ENCODE assay signal across 35 cellular contexts in the genomic region with DNA sequence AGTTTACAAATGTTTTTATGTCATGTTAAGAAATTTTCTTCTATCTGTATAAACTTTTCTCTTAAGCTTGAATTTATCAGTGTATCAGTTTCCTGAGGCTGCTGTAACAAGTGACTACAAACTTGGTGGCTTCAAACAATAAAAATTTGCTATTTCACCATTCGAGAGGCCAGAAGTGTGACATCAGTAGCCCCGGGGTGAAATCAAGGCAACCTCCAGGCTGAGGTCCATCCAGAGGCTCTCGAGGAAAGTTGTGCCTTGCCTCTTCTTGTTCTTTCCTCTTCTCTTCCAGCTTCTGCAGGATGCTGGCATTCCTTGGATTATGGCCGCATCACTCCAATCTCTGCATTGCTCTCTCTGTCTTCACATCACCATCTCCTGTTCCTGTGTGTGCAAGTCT. TPM values are rescaled to one million over a fixed set of nuclear protein-coding genes. Genes with fewer than 3 reads are reported as not detected.
DNase-seq lines count a peak whose midpoint lies in the region; ATAC-seq, FAIRE-seq and TF ChIP-seq lines count a peak whose summit lies in the region.
"Had no signal": no experiment of that assay in that cellular context is flagged by ENCODE, and none has a peak within 500 bp of the region (broad histone marks: within the 10 kb centered on the region; RNA-seq: fewer than 3 reads in every experiment).

No MANE protein-coding gene starts in this region.

- no peak for TF ChIP-seq POLR2A in HepG2 (IDR thresholded peaks at IDR 0.05; ENCODE audit: insufficient read depth in 1 of 2, low read depth in 2 of 2, low read length in 2 of 2)
- no peak for TF ChIP-seq POLR2A in right lobe of liver (IDR thresholded peaks at IDR 0.05)
- TF ChIP-seq POLR2A in K562 (conservative IDR thresholded peaks at IDR 0.05): no peak

- H3K23ac ChIP-seq in trophoblast cell (ENCODE audit: low read length): no peak overlapping the region

- POLR2A ChIA-PET in HepG2 (lab: Yijun Ruan, JAX): no interaction called here
- POLR2A ChIA-PET in K562 (lab: Yijun Ruan, JAX): interaction anchor here (0.6 to 1.7 kb wide), 3 partner anchors 9 to 1166 kb away, joined by 3 to 5 read pairs (median 4); no protein-coding TSS in a partner anchor

- no peak overlapping the region for H4K12ac ChIP-seq in trophoblast cell (ENCODE audit: low read depth, low read length)

- H3K9ac ChIP-seq in HepG2 (ENCODE audit: insufficient read depth, low read depth, low read length) (no peak overlapping the region), K562 (ENCODE audit: insufficient read depth in 1 of 2, low read depth in 2 of 2, low read length in 2 of 2) (no peak overlapping the region), trophoblast cell (ENCODE audit: low read length) (no peak overlapping the region)
- H3K9ac ChIP-seq: BLaER1; BLaER1 treated with 17β-estradiol and CSF1 and Interleukin-3, amounts not matched to agents 10 nM and 100 nM had no signal

- H3K36me3 ChIP-seq in HepG2 (replicated peaks in 1 of 2; ENCODE audit: control insufficient read depth in 1 of 2, insufficient read depth in 2 of 2, low read length in 2 of 2) (no peaks in the 10 kb centered on the region), right lobe of liver (no peaks in the 10 kb centered on the region), K562 (ENCODE audit: control insufficient read depth, insufficient read depth, low read length) (no peaks in the 10 kb centered on the region), trophoblast cell (ENCODE audit: control insufficient read depth in 1 of 2, insufficient read depth in 2 of 2, low read length in 2 of 2) (no peaks in the 10 kb centered on the region)
- H3K36me3 ChIP-seq: BE2C; BLaER1; BLaER1 treated with 17β-estradiol and CSF1 and Interleukin-3, amounts not matched to agents 10 nM and 100 nM had no signal

- CTCF ChIA-PET in HepG2 (lab: Yijun Ruan, JAX; ENCODE audit: low intra/inter-chr PET ratio, low total read pairs) (interaction anchor here (1.2 kb wide), 1 partner anchor 49 kb away, joined by 5 read pairs; no protein-coding TSS in a partner anchor), K562 (lab: Yijun Ruan, JAX; ENCODE audit: low intra/inter-chr PET ratio) (no interaction called here)

- H4K20me1 ChIP-seq in HepG2 (ENCODE audit: insufficient read depth, low read length) (no peaks in the 10 kb centered on the region), K562 (replicated peaks; ENCODE audit: control insufficient read depth, insufficient read depth, low read length) (no peaks in the 10 kb centered on the region)
- H4K20me1 ChIP-seq: BLaER1; BLaER1 treated with 17β-estradiol and CSF1 and Interleukin-3, amounts not matched to agents 10 nM and 100 nM had no signal

- H3K4ac ChIP-seq in trophoblast cell (ENCODE audit: low read depth, low read length): no peak overlapping the region

- 50% methylated on average over 4 of the region's 4 CpGs for WGBS in HepG2 (ENCODE audit: low lambda C conversion rate)
- 90% methylated on average over 3 of the region's 4 CpGs for WGBS in right lobe of liver (ENCODE audit: insufficient coverage, low coverage, low lambda C conversion rate, missing lambda C conversion rate)
- 4% methylated on average over 4 of the region's 4 CpGs for WGBS in K562 (ENCODE audit: insufficient coverage, low coverage, missing lambda C conversion rate)
- WGBS in trophoblast cell (ENCODE audit: extremely low coverage, insufficient coverage, insufficient read length): no CpG with 5 or more reads among the region's 4 CpGs

- no peak overlapping the region for H3K14ac ChIP-seq in trophoblast cell (ENCODE audit: low read length)

- ATAC-seq in HepG2 (no peak), right lobe of liver (no peak), K562 (no peak), GM18520 (IDR thresholded peaks at IDR 0.05; ENCODE audit: unreplicated experiment) (no peak)
- ATAC-seq: A549; CD8-positive, alpha-beta T cell had no signal

- H2AFZ ChIP-seq in HepG2 (ENCODE audit: low read length): no peak overlapping the region
- no peak overlapping the region for H2AFZ ChIP-seq in K562 (ENCODE audit: low read depth, low read length)
- no peak overlapping the region for H2AFZ ChIP-seq in trophoblast cell (ENCODE audit: insufficient read depth, low read length, poor library complexity)

- intact Hi-C loops in HepG2 (cut with micrococcal nuclease; ENCODE audit: unreplicated experiment) (no loop called here), right lobe of liver (cut with DNase I) (loop anchor here in 1 of 2 donors (10.0 kb wide), 1 partner anchor 161 kb away; no protein-coding TSS in a partner anchor), K562 (cut with micrococcal nuclease) (loop anchor here (10.0 kb wide), 1 partner anchor 431 kb away; the partner anchor contains the start of gene OPTN)

- H3K27ac ChIP-seq in HepG2 (ENCODE audit: extremely low read length, insufficient read depth, low read length): no peak overlapping the region
- no peak overlapping the region for H3K27ac ChIP-seq in right lobe of liver
- H3K27ac ChIP-seq in K562 (ENCODE audit: extremely low read depth, low read depth, low read length): no peak overlapping the region
- no peak overlapping the region for H3K27ac ChIP-seq in trophoblast cell (ENCODE audit: low read depth, low read length)
- H3K27ac ChIP-seq: 22Rv1; A549; BLaER1; BLaER1 treated with 17β-estradiol and CSF1 and Interleukin-3, amounts not matched to agents 10 nM and 100 nM; C4-2B had no signal

- BruUV-seq in HepG2 (replicated peaks; lab: Mats Ljungman, UMichigan) (no TSS peak), K562 (replicated peaks; lab: Mats Ljungman, UMichigan) (no TSS peak)

- FAIRE-seq in HepG2 (lab: Jason Lieb, UNC): no peak
- no peak for FAIRE-seq in K562 (lab: Jason Lieb, UNC)
- FAIRE-seq: A204.1, A549, D721Med had no signal

- H3K9me3 ChIP-seq in HepG2 (ENCODE audit: low read length): no peaks in the 10 kb centered on the region
- no peaks in the 10 kb centered on the region for H3K9me3 ChIP-seq in right lobe of liver
- H3K9me3 ChIP-seq in K562 (replicated peaks; ENCODE audit: control insufficient read depth, insufficient read depth, low read depth, low read length): no peaks in the 10 kb centered on the region
- no peaks in the 10 kb centered on the region for H3K9me3 ChIP-seq in trophoblast cell (ENCODE audit: insufficient read depth, low read depth, low read length)
- H3K9me3 ChIP-seq: A549; BE2C; BLaER1; BLaER1 treated with 17β-estradiol and CSF1 and Interleukin-3, amounts not matched to agents 10 nM and 100 nM; Caco-2 had no signal

- no peaks in the 10 kb centered on the region for H3K9me1 ChIP-seq in K562 (ENCODE audit: control insufficient read depth, insufficient read depth, low read length)

- no peak for TF ChIP-seq RAD21 in HepG2 (CRISPR knock-in tag; IDR thresholded peaks at IDR 0.05)
- TF ChIP-seq RAD21 in K562 (CRISPR knock-in tag; conservative IDR thresholded peaks at IDR 0.05 in 1 of 2, IDR thresholded peaks at IDR 0.05 in 1 of 2): no peak

- H4K91ac ChIP-seq in trophoblast cell (ENCODE audit: low read depth, low read length): no peak overlapping the region

- H2BK120ac ChIP-seq in trophoblast cell (ENCODE audit: insufficient read depth, low read length, poor library complexity): no peak overlapping the region

- TF ChIP-seq EP300 in HepG2 (IDR thresholded peaks at IDR 0.05; ENCODE audit: low read depth in 2 of 2, low read length in 2 of 2): no peak
- no peak for TF ChIP-seq EP300 in HepG2 (CRISPR knock-in tag; IDR thresholded peaks at IDR 0.05; ENCODE audit: borderline replicate concordance)
- TF ChIP-seq EP300 in K562 (IDR thresholded peaks at IDR 0.05; ENCODE audit: low read length): no peak

- in situ Hi-C loops in HepG2 (cut with HindIII; ENCODE audit: extremely low pct_ligation_motif_present, low pct_unique_long_range_greater_than_20kb): loop anchor here (10.0 kb wide), 1 partner anchor 121 kb away; no protein-coding TSS in a partner anchor
- in situ Hi-C loops in K562 (cut with MboI): no loop called here

- no peak overlapping the region for H2BK12ac ChIP-seq in trophoblast cell (ENCODE audit: low read length)

- TF ChIP-seq CTCF in HepG2 (CRISPR knock-in tag; IDR thresholded peaks at IDR 0.05): no peak
- TF ChIP-seq CTCF in right lobe of liver (IDR thresholded peaks at IDR 0.05): no peak
- no peak for TF ChIP-seq CTCF in K562 (IDR thresholded peaks at IDR 0.05 in 2 of 3, conservative IDR thresholded peaks at IDR 0.05 in 1 of 3; ENCODE audit: insufficient read depth in 2 of 3, low read depth in 1 of 3, low read length in 3 of 3)

- no peak for DNase-seq in HepG2 (ENCODE audit: low spot score)
- no peak for DNase-seq in right lobe of liver
- DNase-seq in K562 (ENCODE audit: extremely low read depth in 1 of 4, low spot score in 3 of 4): no peak
- DNase-seq in trophoblast cell: peak; percentile 63 to 77
- no peak for DNase-seq in T-helper 1 cell
- DNase-seq: 8988T; ACHN; AML-193; BE2C; C1 segment of cervical spinal cord; Caco-2; Calu3; CD4-positive, alpha-beta memory T cell; CD4-positive, alpha-beta T cell; CD4-positive, CD25-positive, alpha-beta regulatory T cell; CD8-positive, alpha-beta memory T cell; CD8-positive, alpha-beta T cell; COR-L47; DMS 273 treated with DMSO at 0.1 percent for 48 hours; DMS153; DMS53; DMS79; DMS79 treated with DMSO at 0.1 percent for 48 hours; DND-41; EL had no signal

- H3K4me3 ChIP-seq in HepG2 (replicated peaks in 1 of 3; ENCODE audit: insufficient read depth in 1 of 3, low read depth in 2 of 3, low read length in 3 of 3) (no peak overlapping the region), right lobe of liver (no peak overlapping the region), K562 (no peak overlapping the region), trophoblast cell (ENCODE audit: low read depth, low read length) (no peak overlapping the region)
- H3K4me3 ChIP-seq: A549; BLaER1; BLaER1 treated with 17β-estradiol and CSF1 and Interleukin-3, amounts not matched to agents 10 nM and 100 nM had no signal

- H3K4me2 ChIP-seq in HepG2 (ENCODE audit: low read depth, low read length) (no peak overlapping the region), K562 (ENCODE audit: insufficient read depth, low read length) (no peak overlapping the region), trophoblast cell (ENCODE audit: low read length) (no peak overlapping the region)
- H3K4me2 ChIP-seq: A549; BLaER1; BLaER1 treated with 17β-estradiol and CSF1 and Interleukin-3, amounts not matched to agents 10 nM and 100 nM had no signal

- peaks cover 6% of the 10 kb centered on the region for H3K79me1 ChIP-seq in trophoblast cell (ENCODE audit: low read length)

- no peak overlapping the region for H2BK5ac ChIP-seq in trophoblast cell (ENCODE audit: low read depth, low read length, poor library complexity)

- no peak overlapping the region for H2AK5ac ChIP-seq in trophoblast cell (ENCODE audit: low read length)

- H3K4me1 ChIP-seq in HepG2 (ENCODE audit: insufficient read depth, low read length): peaks cover 1% of the 10 kb centered on the region; the same call in 1 of the 2 replicates
- H3K4me1 ChIP-seq in right lobe of liver: no peaks in the 10 kb centered on the region
- no peaks in the 10 kb centered on the region; a peak in 2 of 5 replicates for H3K4me1 ChIP-seq in K562 (replicated peaks in 1 of 2; ENCODE audit: control insufficient read depth in 2 of 2, insufficient read depth in 2 of 2, low read length in 2 of 2)
- H3K4me1 ChIP-seq in trophoblast cell (ENCODE audit: control insufficient read depth in 1 of 2, insufficient read depth in 2 of 2, low read length in 2 of 2): peaks cover 8 to 9% of the 10 kb centered on the region in 2 experiments
- H3K4me1 ChIP-seq: A549; BE2C; BLaER1; BLaER1 treated with 17β-estradiol and CSF1 and Interleukin-3, amounts not matched to agents 10 nM and 100 nM had no signal

- H3K18ac ChIP-seq in trophoblast cell (ENCODE audit: low read length): no peak overlapping the region

- peaks cover 1 to 11% of the 10 kb centered on the region in 2 experiments; a peak in 3 of 5 replicates for H3K27me3 ChIP-seq in HepG2 (ENCODE audit: control insufficient read depth in 1 of 2, insufficient read depth in 2 of 2, low read length in 2 of 2)
- H3K27me3 ChIP-seq in right lobe of liver: no peaks in the 10 kb centered on the region
- peaks cover 7 to 12% of the 10 kb centered on the region in 2 experiments for H3K27me3 ChIP-seq in K562 (ENCODE audit: control insufficient read depth in 2 of 2, insufficient read depth in 2 of 2, low read length in 2 of 2)
- H3K27me3 ChIP-seq in trophoblast cell (ENCODE audit: insufficient read depth, low read length): no peaks in the 10 kb centered on the region

- H3K79me2 ChIP-seq in HepG2 (ENCODE audit: insufficient read depth, low read length): no peaks in the 10 kb centered on the region
- no peaks in the 10 kb centered on the region for H3K79me2 ChIP-seq in K562 (ENCODE audit: control insufficient read depth, insufficient read depth, low read length)
- H3K79me2 ChIP-seq in trophoblast cell (ENCODE audit: control insufficient read depth, insufficient read depth, low read length, poor library complexity): peaks cover 3% of the 10 kb centered on the region

- no peak overlapping the region for H4K8ac ChIP-seq in trophoblast cell (ENCODE audit: low read depth, low read length)

RNA-seq across cellular contexts. Expression of gene BEND7, which starts 6.5 kb away (rescaled TPM):
- total RNA-seq in HepG2 (2016; rRNA removed; fragmentation: Illumina TruSeq; extraction: Trizol) (15.4 and 17.1 TPM in 2 replicates), right lobe of liver (10 to 100 TPM; 14.5 to 21.5 (median 15.6) TPM), K562 (2014; rRNA removed) (5.0 and 6.3 TPM in 2 replicates), K562 (2014; rRNA removed; fragmentation: Illumina TruSeq; extraction: Trizol) (6.1 and 8.4 TPM in 2 replicates), K562 (2015; rRNA removed; fragmentation: Illumina TruSeq; extraction: Trizol) (5.2 and 6.0 TPM in 2 replicates), K562 (2021) (8.2 and 10.1 TPM in 2 replicates)
- total RNA-seq in HepG2 (2016; cell fraction: cytosol; rRNA removed; fragmentation: Illumina TruSeq; extraction: Trizol; ENCODE audit: low read depth): 10.7 and 11.7 TPM in 2 replicates
- total RNA-seq in HepG2 (2016; cell fraction: insoluble cytoplasmic fraction; rRNA removed; fragmentation: Illumina TruSeq; extraction: Trizol): 13.3 and 14.4 TPM in 2 replicates
- 27.9 and 29.9 TPM in 2 replicates for total RNA-seq in HepG2 (2016; cell fraction: membrane; rRNA removed; fragmentation: Illumina TruSeq; extraction: Trizol)
- 16.7 and 20.0 TPM in 2 replicates for total RNA-seq in HepG2 (2016; cell fraction: nucleus; rRNA removed; fragmentation: Illumina TruSeq; extraction: Trizol)
- polyA plus RNA-seq in HepG2 (2011; rRNA removed) (13.5 and 14.1 TPM in 2 replicates), K562 (2011; rRNA removed) (4.8 and 5.6 TPM in 2 replicates), K562 (2014; fragmentation: Illumina TruSeq; extraction: Trizol) (6.6 and 11.4 TPM in 2 replicates), K562 (2014; fragmentation: Nextera tagmentation; extraction: Ambion mirVana) (1 to 10 TPM; 1.3 to 1.8 TPM), K562 (2014; rRNA removed) (3.2 and 12.2 TPM in 2 replicates)
- 5.9 and 10.6 TPM in 2 replicates for polyA plus RNA-seq in HepG2 (2011; cell fraction: cytosol; rRNA removed)
- polyA plus RNA-seq in HepG2 (2011; cell fraction: nucleus; rRNA removed): 16.0 and 21.8 TPM in 2 replicates
- polyA plus RNA-seq in HepG2 (2012): 24.3 and 27.7 TPM in 2 replicates
- 20.2 and 23.1 TPM in 2 replicates for polyA plus RNA-seq in HepG2 (2016; cell fraction: cytosol; fragmentation: Illumina TruSeq; extraction: Trizol; ENCODE audit: low read depth)
- 18.4 and 20.3 TPM in 2 replicates for polyA plus RNA-seq in HepG2 (2016; cell fraction: insoluble cytoplasmic fraction; fragmentation: Illumina TruSeq; extraction: Trizol; ENCODE audit: low read depth)
- 28.6 and 31.7 TPM in 2 replicates for polyA plus RNA-seq in HepG2 (2016; cell fraction: membrane; fragmentation: Illumina TruSeq; extraction: Trizol; ENCODE audit: low read depth)
- polyA plus RNA-seq in HepG2 (2016; cell fraction: nucleus; fragmentation: Illumina TruSeq; extraction: Trizol; ENCODE audit: insufficient read depth, low read depth): 29.5 and 33.1 TPM in 2 replicates
- polyA minus RNA-seq in HepG2 (2011; rRNA and poly(A)+ RNA removed; ENCODE audit: low replicate concordance): 0.07 and 7.3 TPM in 2 replicates
- 16.1 and 17.6 TPM in 2 replicates for polyA minus RNA-seq in HepG2 (2011; cell fraction: cytosol; rRNA and poly(A)+ RNA removed)
- polyA minus RNA-seq in HepG2 (2011; cell fraction: nucleus; rRNA and poly(A)+ RNA removed): 17.8 and 27.0 TPM in 2 replicates
- 6.0 and 13.1 TPM in 2 replicates for total RNA-seq in K562 (2011; cell fraction: chromatin; rRNA removed; ENCODE audit: low replicate concordance)
- 3.0 and 3.8 TPM in 2 replicates for total RNA-seq in K562 (2011; cell fraction: nucleolus; rRNA removed)
- total RNA-seq in K562 (2011; cell fraction: nucleoplasm; rRNA removed): 6.7 and 10.2 TPM in 2 replicates
- polyA plus RNA-seq in K562 (2011; cell fraction: cytosol; rRNA removed): 1.3 and 3.4 TPM in 2 replicates
- 5.5 and 8.9 TPM in 2 replicates for polyA plus RNA-seq in K562 (2011; cell fraction: nucleus; rRNA removed)
- 5.3 and 7.1 TPM in 2 replicates for polyA plus RNA-seq in K562 (2012)
- polyA minus RNA-seq in K562 (2011; rRNA and poly(A)+ RNA removed): 4.4 and 6.1 TPM in 2 replicates
- 2.9 and 3.3 TPM in 2 replicates for polyA minus RNA-seq in K562 (2011; cell fraction: cytosol; rRNA and poly(A)+ RNA removed)
- polyA minus RNA-seq in K562 (2011; cell fraction: nucleus; rRNA and poly(A)+ RNA removed): 1.9 and 4.3 TPM in 2 replicates
- 25.8 and 27.4 TPM in 2 replicates for polyA plus RNA-seq in trophoblast cell (2013)
- total RNA-seq: B cell; CD4-positive, alpha-beta memory T cell; CD4-positive, alpha-beta T cell; CD8-positive, alpha-beta memory T cell; CD8-positive, alpha-beta T cell had no signal
- polyA plus RNA-seq: CD14-positive monocyte; CD4-positive, alpha-beta memory T cell; CD4-positive, CD25-positive, alpha-beta regulatory T cell; CD8-positive, alpha-beta memory T cell had no signal

RNA-seq across cellular contexts. Expression of gene PRPF18, which starts 51.4 kb away (rescaled TPM):
- total RNA-seq in HepG2 (2016; rRNA removed; fragmentation: Illumina TruSeq; extraction: Trizol) (17.2 and 24.7 TPM in 2 replicates), right lobe of liver (10 to 100 TPM in 4 of 6 experiments, 1 to 10 TPM in 2; 8.1 to 16.1 (median 11.5) TPM), K562 (2014; rRNA removed) (16.9 and 23.1 TPM in 2 replicates), K562 (2014; rRNA removed; fragmentation: Illumina TruSeq; extraction: Trizol) (26.4 and 30.3 TPM in 2 replicates), K562 (2015; rRNA removed; fragmentation: Illumina TruSeq; extraction: Trizol) (25.7 and 30.6 TPM in 2 replicates), K562 (2021) (14.0 and 14.8 TPM in 2 replicates)
- 7.8 and 9.1 TPM in 2 replicates for total RNA-seq in HepG2 (2016; cell fraction: cytosol; rRNA removed; fragmentation: Illumina TruSeq; extraction: Trizol; ENCODE audit: low read depth)
- total RNA-seq in HepG2 (2016; cell fraction: insoluble cytoplasmic fraction; rRNA removed; fragmentation: Illumina TruSeq; extraction: Trizol): 21.2 and 25.5 TPM in 2 replicates
- total RNA-seq in HepG2 (2016; cell fraction: membrane; rRNA removed; fragmentation: Illumina TruSeq; extraction: Trizol): 12.4 and 13.8 TPM in 2 replicates
- 18.7 and 19.1 TPM in 2 replicates for total RNA-seq in HepG2 (2016; cell fraction: nucleus; rRNA removed; fragmentation: Illumina TruSeq; extraction: Trizol)
- polyA plus RNA-seq in HepG2 (2011; rRNA removed) (4.4 and 6.1 TPM in 2 replicates), K562 (2011; rRNA removed) (10.3 and 15.7 TPM in 2 replicates), K562 (2014; fragmentation: Illumina TruSeq; extraction: Trizol) (20.5 and 25.9 TPM in 2 replicates), K562 (2014; fragmentation: Nextera tagmentation; extraction: Ambion mirVana) (10 to 100 TPM; 19.6 to 26.6 TPM), K562 (2014; rRNA removed) (16.8 and 22.4 TPM in 2 replicates)
- polyA plus RNA-seq in HepG2 (2011; cell fraction: cytosol; rRNA removed): 3.0 and 3.7 TPM in 2 replicates
- polyA plus RNA-seq in HepG2 (2011; cell fraction: nucleus; rRNA removed): 4.5 and 6.1 TPM in 2 replicates
- 7.6 and 9.8 TPM in 2 replicates for polyA plus RNA-seq in HepG2 (2012)
- polyA plus RNA-seq in HepG2 (2016; cell fraction: cytosol; fragmentation: Illumina TruSeq; extraction: Trizol; ENCODE audit: low read depth): 5.7 and 7.2 TPM in 2 replicates
- 20.8 and 21.3 TPM in 2 replicates for polyA plus RNA-seq in HepG2 (2016; cell fraction: insoluble cytoplasmic fraction; fragmentation: Illumina TruSeq; extraction: Trizol; ENCODE audit: low read depth)
- 7.3 and 9.4 TPM in 2 replicates for polyA plus RNA-seq in HepG2 (2016; cell fraction: membrane; fragmentation: Illumina TruSeq; extraction: Trizol; ENCODE audit: low read depth)
- polyA plus RNA-seq in HepG2 (2016; cell fraction: nucleus; fragmentation: Illumina TruSeq; extraction: Trizol; ENCODE audit: insufficient read depth, low read depth): 11.4 and 11.7 TPM in 2 replicates
- 0.80 and 2.3 TPM in 2 replicates for polyA minus RNA-seq in HepG2 (2011; rRNA and poly(A)+ RNA removed; ENCODE audit: low replicate concordance)
- 2.6 and 4.7 TPM in 2 replicates for polyA minus RNA-seq in HepG2 (2011; cell fraction: cytosol; rRNA and poly(A)+ RNA removed)
- polyA minus RNA-seq in HepG2 (2011; cell fraction: nucleus; rRNA and poly(A)+ RNA removed): 28.2 and 32.6 TPM in 2 replicates
- 16.6 and 64.6 TPM in 2 replicates for total RNA-seq in K562 (2011; cell fraction: chromatin; rRNA removed; ENCODE audit: low replicate concordance)
- total RNA-seq in K562 (2011; cell fraction: nucleolus; rRNA removed): 6.8 and 10.3 TPM in 2 replicates
- 15.2 and 18.3 TPM in 2 replicates for total RNA-seq in K562 (2011; cell fraction: nucleoplasm; rRNA removed)
- 2.7 and 5.6 TPM in 2 replicates for polyA plus RNA-seq in K562 (2011; cell fraction: cytosol; rRNA removed)
- polyA plus RNA-seq in K562 (2011; cell fraction: nucleus; rRNA removed): 5.1 and 6.3 TPM in 2 replicates
- polyA plus RNA-seq in K562 (2012): 11.2 and 15.1 TPM in 2 replicates
- 19.2 and 22.2 TPM in 2 replicates for polyA minus RNA-seq in K562 (2011; rRNA and poly(A)+ RNA removed)
- 3.5 and 6.4 TPM in 2 replicates for polyA minus RNA-seq in K562 (2011; cell fraction: cytosol; rRNA and poly(A)+ RNA removed)
- polyA minus RNA-seq in K562 (2011; cell fraction: nucleus; rRNA and poly(A)+ RNA removed): 9.3 and 25.3 TPM in 2 replicates
- 17.3 and 19.2 TPM in 2 replicates for polyA plus RNA-seq in trophoblast cell (2013)

Comparison
In these comparisons a context has a peak if more than half of its experiments do, and no peak if none do; other contexts are left out.
1. DNase-seq: peak in trophoblast cell (2 of 2); none in HepG2 (single experiment), right lobe of liver (0 of 3), K562 (0 of 4) and T-helper 1 cell (0 of 5).
2. Of the 241 proteins assayed by ChIP-seq in both HepG2 and K562: peak only in HepG2: none; only in K562: none; in both: ZNF12; in neither: 240.